8 cellular contexts compared by ENCODE assay signal in genomic region chr17:67246398-67246647, GRCh38. TPM values are rescaled to one million over a fixed set of nuclear protein-coding genes. Genes with fewer than 3 reads are reported as not detected.
A peak's percentile ranks its signal among the peaks of the same experiment; 100 is the strongest.
DNase-seq lines count a peak whose midpoint lies in the region; ATAC-seq and TF ChIP-seq lines count a peak whose summit lies in the region.

No MANE protein-coding gene starts in this region.

- peak overlapping the region; percentile 58 for H3K4me2 ChIP-seq in fibroblast of lung (ENCODE audit: extremely low read depth, insufficient read depth, low read length)

- H4K20me1 ChIP-seq in fibroblast of lung (ENCODE audit: control insufficient read depth, extremely low read depth, insufficient read depth, low read length) = no peaks in the 10 kb centered on the region

- H3K27me3 ChIP-seq in fibroblast of lung (ENCODE audit: control insufficient read depth, insufficient read depth, low read length) = no peaks in the 10 kb centered on the region
- no peaks in the 10 kb centered on the region for H3K27me3 ChIP-seq in rectal smooth muscle tissue (ENCODE audit: control insufficient read depth, insufficient read depth, low read length)

- no peak overlapping the region for H2AFZ ChIP-seq in fibroblast of lung (ENCODE audit: low read length)

- DNase-seq in GM12865 (ENCODE audit: low read depth) (no peak), SK-N-MC (ENCODE audit: low read depth, low spot score) (no peak), fibroblast of lung (ENCODE audit: low read depth in 2 of 2) (peak in 1 of 2 donors; percentile 19), NOMO-1 treated with DMSO at 0.1 percent for 48 hours (lab: John Stamatoyannopoulos, UW; ENCODE audit: unreplicated experiment) (no peak)
- DNase-seq in activated CD4-positive, CD25-positive, alpha-beta regulatory T cell (lab: John Stamatoyannopoulos, UW) = no peak

- H3K27ac ChIP-seq in SK-N-MC (no peak overlapping the region), fibroblast of lung (ENCODE audit: insufficient read depth, low read length) (no peak overlapping the region), rectal smooth muscle tissue (ENCODE audit: low read depth, low read length) (no peak overlapping the region)

- H3K4me3 ChIP-seq in GM12865 (ENCODE audit: low read depth, low read length) = peak overlapping the region; percentile 96
- H3K4me3 ChIP-seq in SK-N-MC = peak overlapping the region; percentile 97
- peak overlapping the region; percentile 42 to 92 (median 86) for H3K4me3 ChIP-seq in fibroblast of lung (replicated peaks in 1 of 4; ENCODE audit: control extremely low read depth in 1 of 4, insufficient read depth in 1 of 4, low read depth in 3 of 4, low read length in 4 of 4)
- peak overlapping the region; percentile 82 for H3K4me3 ChIP-seq in rectal smooth muscle tissue (ENCODE audit: low read length)

- peaks cover 6% of the 10 kb centered on the region for H3K4me1 ChIP-seq in fibroblast of lung (ENCODE audit: control insufficient read depth, extremely low read depth, insufficient read depth, low read length)
- H3K4me1 ChIP-seq in rectal smooth muscle tissue (ENCODE audit: control insufficient read depth, insufficient read depth, low read length) = peaks cover 15% of the 10 kb centered on the region

- H3K79me2 ChIP-seq in fibroblast of lung (ENCODE audit: control insufficient read depth, insufficient read depth, low read length) = peaks cover 29% of the 10 kb centered on the region

- H3K9me3 ChIP-seq in SK-N-MC (ENCODE audit: low read depth, low read length) (no peaks in the 10 kb centered on the region), fibroblast of lung (ENCODE audit: control insufficient read depth, insufficient read depth, low read depth, low read length) (no peaks in the 10 kb centered on the region)

- TF ChIP-seq CTCF in GM12865 (IDR thresholded peaks at IDR 0.05; ENCODE audit: insufficient read depth, low read depth, low read length, missing control alignments) (no peak), fibroblast of lung (conservative IDR thresholded peaks at IDR 0.05 in 1 of 2, IDR thresholded peaks at IDR 0.05 in 1 of 2; ENCODE audit: low read depth in 1 of 2, low read length in 2 of 2) (no peak)

- H3K9ac ChIP-seq in SK-N-MC (ENCODE audit: insufficient read length) (peak overlapping the region; percentile 90), fibroblast of lung (ENCODE audit: insufficient read depth, low read length) (no peak overlapping the region), rectal smooth muscle tissue (ENCODE audit: low read length) (no peak overlapping the region)

- ATAC-seq in GM21360 (IDR thresholded peaks at IDR 0.05; ENCODE audit: unreplicated experiment) (no peak), HG03045 (IDR thresholded peaks at IDR 0.05; ENCODE audit: unreplicated experiment) (no peak)

- H3K36me3 ChIP-seq in SK-N-MC (ENCODE audit: insufficient read depth, low read length) = peaks cover 10% of the 10 kb centered on the region
- H3K36me3 ChIP-seq in fibroblast of lung (ENCODE audit: control insufficient read depth, insufficient read depth, low read length) = no peaks in the 10 kb centered on the region
- no peaks in the 10 kb centered on the region for H3K36me3 ChIP-seq in rectal smooth muscle tissue (ENCODE audit: control insufficient read depth, insufficient read depth, low read length)

RNA-seq across cellular contexts. Expression of gene HELZ, which starts 1.3 kb away (rescaled TPM):
- total RNA-seq in fibroblast of lung = 28.1 and 39.8 TPM in 2 replicates
- 14.1 and 18.9 TPM in 2 replicates for polyA plus RNA-seq in fibroblast of lung
- 5.3 and 10.2 TPM in 2 replicates for polyA plus RNA-seq in fibroblast of lung (2012)
- polyA minus RNA-seq in fibroblast of lung (ENCODE audit: low replicate concordance) = 16.3 and 21.7 TPM in 2 replicates
